ENCODE assay signal across 1 cellular context in the genomic region with DNA sequence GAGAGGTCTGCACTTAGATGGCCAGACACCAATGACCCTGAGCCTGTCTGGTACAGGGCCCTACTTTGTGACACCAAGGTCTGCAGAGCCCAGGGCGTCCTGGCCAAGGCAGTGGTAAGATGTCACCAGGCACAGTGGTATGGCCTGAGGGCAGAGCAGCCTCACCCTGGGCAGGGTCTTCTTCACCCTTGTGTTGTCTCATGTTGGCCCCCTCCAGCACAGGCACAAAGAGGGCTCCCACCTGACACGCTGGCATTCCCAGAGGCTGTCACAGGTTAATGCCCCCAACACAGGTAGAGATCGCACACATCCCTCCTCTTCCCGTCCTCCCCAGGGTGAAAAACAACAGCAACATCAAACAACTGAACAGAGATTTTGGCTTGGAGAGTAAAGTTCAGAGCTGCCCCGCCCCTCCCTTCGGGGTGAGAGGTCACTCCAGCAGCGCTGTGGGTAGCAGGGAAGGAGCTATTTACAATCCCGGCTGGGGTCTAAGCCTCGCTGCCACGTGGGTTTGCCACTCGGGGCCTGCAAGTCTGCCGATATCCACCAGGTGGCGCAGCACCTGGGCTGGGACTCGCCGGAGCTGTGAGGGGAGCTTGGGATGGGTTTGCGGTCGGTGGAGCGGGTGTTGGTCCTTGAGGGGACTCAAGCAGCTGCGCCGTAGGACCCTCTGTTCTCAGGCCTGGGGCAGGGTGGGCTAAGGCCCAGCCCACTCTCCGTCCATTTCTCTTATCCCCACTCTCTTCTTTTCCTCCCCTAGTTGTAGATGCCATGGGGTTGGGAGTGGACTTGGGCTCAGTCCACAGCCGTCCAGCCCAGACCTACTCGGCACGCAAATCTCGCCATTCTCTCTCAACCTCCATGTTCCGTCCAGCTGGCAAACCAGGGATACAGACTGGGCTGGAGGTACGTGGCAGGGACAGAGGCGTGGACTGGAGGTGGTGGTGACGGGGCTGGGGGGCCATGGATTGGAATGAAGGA.
TF ChIP-seq lines count a peak whose summit lies in the region.

No MANE protein-coding gene starts in this region.

TF ChIP-seq in HepG2, 621 proteins besides CTCF, POLR2A, EP300 and RAD21 (continued from another document and continues in another):
- TF ChIP-seq, protein P1, sequence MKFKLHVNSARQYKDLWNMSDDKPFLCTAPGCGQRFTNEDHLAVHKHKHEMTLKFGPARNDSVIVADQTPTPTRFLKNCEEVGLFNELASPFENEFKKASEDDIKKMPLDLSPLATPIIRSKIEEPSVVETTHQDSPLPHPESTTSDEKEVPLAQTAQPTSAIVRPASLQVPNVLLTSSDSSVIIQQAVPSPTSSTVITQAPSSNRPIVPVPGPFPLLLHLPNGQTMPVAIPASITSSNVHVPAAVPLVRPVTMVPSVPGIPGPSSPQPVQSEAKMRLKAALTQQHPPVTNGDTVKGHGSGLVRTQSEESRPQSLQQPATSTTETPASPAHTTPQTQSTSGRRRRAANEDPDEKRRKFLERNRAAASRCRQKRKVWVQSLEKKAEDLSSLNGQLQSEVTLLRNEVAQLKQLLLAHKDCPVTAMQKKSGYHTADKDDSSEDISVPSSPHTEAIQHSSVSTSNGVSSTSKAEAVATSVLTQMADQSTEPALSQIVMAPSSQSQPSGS (CRISPR knock-in tag; IDR thresholded peaks at IDR 0.05) = peak; percentile 68; the same call in 1 of the 2 replicates
- peak; percentile 92 for TF ChIP-seq FOXK2 (IDR thresholded peaks at IDR 0.05)
- no peak for TF ChIP-seq IKZF1 (IDR thresholded peaks at IDR 0.05)
- TF ChIP-seq, protein P2, sequence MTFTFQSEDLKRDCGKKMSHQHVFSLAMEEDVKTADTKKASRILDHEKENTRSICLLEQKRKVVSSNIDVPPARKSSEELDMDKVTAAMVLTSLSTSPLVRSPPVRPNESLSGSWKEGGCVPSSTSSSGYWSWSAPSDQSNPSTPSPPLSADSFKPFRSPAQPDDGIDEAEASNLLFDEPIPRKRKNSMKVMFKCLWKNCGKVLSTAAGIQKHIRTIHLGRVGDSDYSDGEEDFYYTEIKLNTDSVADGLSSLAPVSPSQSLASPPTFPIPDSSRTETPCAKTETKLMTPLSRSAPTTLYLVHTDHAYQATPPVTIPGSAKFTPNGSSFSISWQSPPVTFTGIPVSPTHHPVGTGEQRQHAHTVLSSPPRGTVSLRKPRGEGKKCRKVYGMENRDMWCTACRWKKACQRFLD (CRISPR knock-in tag; IDR thresholded peaks at IDR 0.05; ENCODE audit: borderline replicate concordance) = no peak
- peak; percentile 67; the same call in 1 of the 2 replicates for TF ChIP-seq MAZ (IDR thresholded peaks at IDR 0.05; ENCODE audit: borderline replicate concordance, low read depth, low read length)
- peak; percentile 61 for TF ChIP-seq MAZ (CRISPR knock-in tag; IDR thresholded peaks at IDR 0.05; ENCODE audit: low read depth)
- TF ChIP-seq SMAD1 (CRISPR knock-in tag; IDR thresholded peaks at IDR 0.05; ENCODE audit: borderline replicate concordance, low read depth) = 0 out of 2 replicates have a peak, but pooled peaks have one; percentile 76
- TF ChIP-seq, protein P3, sequence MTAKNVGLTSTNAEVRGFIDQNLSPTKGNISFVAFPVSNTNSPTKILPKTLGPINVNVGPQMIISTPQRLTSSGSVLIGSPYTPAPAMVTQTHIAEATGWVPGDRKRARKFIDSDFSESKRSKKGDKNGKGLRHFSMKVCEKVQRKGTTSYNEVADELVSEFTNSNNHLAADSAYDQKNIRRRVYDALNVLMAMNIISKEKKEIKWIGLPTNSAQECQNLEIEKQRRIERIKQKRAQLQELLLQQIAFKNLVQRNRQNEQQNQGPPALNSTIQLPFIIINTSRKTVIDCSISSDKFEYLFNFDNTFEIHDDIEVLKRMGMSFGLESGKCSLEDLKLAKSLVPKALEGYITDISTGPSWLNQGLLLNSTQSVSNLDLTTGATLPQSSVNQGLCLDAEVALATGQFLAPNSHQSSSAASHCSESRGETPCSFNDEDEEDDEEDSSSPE (CRISPR knock-in tag; IDR thresholded peaks at IDR 0.05) = peak; percentile 50; the same call in 1 of the 2 replicates
- TF ChIP-seq ZNF253 (CRISPR knock-in tag; IDR thresholded peaks at IDR 0.05; ENCODE audit: borderline replicate concordance) = no peak
- TF ChIP-seq, protein P4, sequence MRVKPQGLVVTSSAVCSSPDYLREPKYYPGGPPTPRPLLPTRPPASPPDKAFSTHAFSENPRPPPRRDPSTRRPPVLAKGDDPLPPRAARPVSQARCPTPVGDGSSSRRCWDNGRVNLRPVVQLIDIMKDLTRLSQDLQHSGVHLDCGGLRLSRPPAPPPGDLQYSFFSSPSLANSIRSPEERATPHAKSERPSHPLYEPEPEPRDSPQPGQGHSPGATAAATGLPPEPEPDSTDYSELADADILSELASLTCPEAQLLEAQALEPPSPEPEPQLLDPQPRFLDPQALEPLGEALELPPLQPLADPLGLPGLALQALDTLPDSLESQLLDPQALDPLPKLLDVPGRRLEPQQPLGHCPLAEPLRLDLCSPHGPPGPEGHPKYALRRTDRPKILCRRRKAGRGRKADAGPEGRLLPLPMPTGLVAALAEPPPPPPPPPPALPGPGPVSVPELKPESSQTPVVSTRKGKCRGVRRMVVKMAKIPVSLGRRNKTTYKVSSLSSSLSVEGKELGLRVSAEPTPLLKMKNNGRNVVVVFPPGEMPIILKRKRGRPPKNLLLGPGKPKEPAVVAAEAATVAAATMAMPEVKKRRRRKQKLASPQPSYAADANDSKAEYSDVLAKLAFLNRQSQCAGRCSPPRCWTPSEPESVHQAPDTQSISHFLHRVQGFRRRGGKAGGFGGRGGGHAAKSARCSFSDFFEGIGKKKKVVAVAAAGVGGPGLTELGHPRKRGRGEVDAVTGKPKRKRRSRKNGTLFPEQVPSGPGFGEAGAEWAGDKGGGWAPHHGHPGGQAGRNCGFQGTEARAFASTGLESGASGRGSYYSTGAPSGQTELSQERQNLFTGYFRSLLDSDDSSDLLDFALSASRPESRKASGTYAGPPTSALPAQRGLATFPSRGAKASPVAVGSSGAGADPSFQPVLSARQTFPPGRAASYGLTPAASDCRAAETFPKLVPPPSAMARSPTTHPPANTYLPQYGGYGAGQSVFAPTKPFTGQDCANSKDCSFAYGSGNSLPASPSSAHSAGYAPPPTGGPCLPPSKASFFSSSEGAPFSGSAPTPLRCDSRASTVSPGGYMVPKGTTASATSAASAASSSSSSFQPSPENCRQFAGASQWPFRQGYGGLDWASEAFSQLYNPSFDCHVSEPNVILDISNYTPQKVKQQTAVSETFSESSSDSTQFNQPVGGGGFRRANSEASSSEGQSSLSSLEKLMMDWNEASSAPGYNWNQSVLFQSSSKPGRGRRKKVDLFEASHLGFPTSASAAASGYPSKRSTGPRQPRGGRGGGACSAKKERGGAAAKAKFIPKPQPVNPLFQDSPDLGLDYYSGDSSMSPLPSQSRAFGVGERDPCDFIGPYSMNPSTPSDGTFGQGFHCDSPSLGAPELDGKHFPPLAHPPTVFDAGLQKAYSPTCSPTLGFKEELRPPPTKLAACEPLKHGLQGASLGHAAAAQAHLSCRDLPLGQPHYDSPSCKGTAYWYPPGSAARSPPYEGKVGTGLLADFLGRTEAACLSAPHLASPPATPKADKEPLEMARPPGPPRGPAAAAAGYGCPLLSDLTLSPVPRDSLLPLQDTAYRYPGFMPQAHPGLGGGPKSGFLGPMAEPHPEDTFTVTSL (CRISPR knock-in tag; IDR thresholded peaks at IDR 0.05; ENCODE audit: borderline replicate concordance) = peak; percentile 39; the same call in 1 of the 2 replicates
- no peak for TF ChIP-seq CHCHD3 (CRISPR knock-in tag; IDR thresholded peaks at IDR 0.05)
- no peak for TF ChIP-seq NCOA5 (CRISPR knock-in tag; IDR thresholded peaks at IDR 0.05)
- peak; percentile 87; the same call in 1 of the 2 replicates for TF ChIP-seq KAT7 (CRISPR knock-in tag; IDR thresholded peaks at IDR 0.05; ENCODE audit: borderline replicate concordance)
- TF ChIP-seq ZFX (CRISPR knock-in tag; IDR thresholded peaks at IDR 0.05; ENCODE audit: low read depth) = peak; percentile 40; the same call in 1 of the 2 replicates
- TF ChIP-seq THAP11 (CRISPR knock-in tag; IDR thresholded peaks at IDR 0.05) = peak; percentile 79
- TF ChIP-seq SRSF1 (optimal IDR thresholded peaks at IDR 0.05; ENCODE audit: low read depth, low read length) = peak; percentile 76
- TF ChIP-seq, protein P5, sequence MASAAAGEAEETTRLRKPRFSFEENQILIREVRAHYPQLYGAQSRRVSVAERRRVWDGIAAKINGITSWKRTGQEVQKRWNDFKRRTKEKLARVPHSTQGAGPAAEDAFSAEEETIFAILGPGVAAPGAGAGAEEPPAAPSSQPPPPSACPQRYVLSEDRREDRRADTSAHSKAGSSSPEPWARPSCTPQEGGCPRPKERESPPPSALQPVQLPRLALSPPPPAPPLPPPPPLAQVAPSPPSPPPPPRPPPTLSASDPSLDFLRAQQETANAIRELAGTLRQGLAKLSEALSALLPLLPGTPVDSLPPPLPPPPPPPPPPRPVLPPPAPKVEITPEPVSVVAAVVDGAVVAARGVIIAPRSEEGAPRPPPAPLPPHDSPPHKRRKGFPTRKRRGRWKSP (CRISPR knock-in tag; IDR thresholded peaks at IDR 0.05) = peak; percentile 93
- TF ChIP-seq, protein P6, sequence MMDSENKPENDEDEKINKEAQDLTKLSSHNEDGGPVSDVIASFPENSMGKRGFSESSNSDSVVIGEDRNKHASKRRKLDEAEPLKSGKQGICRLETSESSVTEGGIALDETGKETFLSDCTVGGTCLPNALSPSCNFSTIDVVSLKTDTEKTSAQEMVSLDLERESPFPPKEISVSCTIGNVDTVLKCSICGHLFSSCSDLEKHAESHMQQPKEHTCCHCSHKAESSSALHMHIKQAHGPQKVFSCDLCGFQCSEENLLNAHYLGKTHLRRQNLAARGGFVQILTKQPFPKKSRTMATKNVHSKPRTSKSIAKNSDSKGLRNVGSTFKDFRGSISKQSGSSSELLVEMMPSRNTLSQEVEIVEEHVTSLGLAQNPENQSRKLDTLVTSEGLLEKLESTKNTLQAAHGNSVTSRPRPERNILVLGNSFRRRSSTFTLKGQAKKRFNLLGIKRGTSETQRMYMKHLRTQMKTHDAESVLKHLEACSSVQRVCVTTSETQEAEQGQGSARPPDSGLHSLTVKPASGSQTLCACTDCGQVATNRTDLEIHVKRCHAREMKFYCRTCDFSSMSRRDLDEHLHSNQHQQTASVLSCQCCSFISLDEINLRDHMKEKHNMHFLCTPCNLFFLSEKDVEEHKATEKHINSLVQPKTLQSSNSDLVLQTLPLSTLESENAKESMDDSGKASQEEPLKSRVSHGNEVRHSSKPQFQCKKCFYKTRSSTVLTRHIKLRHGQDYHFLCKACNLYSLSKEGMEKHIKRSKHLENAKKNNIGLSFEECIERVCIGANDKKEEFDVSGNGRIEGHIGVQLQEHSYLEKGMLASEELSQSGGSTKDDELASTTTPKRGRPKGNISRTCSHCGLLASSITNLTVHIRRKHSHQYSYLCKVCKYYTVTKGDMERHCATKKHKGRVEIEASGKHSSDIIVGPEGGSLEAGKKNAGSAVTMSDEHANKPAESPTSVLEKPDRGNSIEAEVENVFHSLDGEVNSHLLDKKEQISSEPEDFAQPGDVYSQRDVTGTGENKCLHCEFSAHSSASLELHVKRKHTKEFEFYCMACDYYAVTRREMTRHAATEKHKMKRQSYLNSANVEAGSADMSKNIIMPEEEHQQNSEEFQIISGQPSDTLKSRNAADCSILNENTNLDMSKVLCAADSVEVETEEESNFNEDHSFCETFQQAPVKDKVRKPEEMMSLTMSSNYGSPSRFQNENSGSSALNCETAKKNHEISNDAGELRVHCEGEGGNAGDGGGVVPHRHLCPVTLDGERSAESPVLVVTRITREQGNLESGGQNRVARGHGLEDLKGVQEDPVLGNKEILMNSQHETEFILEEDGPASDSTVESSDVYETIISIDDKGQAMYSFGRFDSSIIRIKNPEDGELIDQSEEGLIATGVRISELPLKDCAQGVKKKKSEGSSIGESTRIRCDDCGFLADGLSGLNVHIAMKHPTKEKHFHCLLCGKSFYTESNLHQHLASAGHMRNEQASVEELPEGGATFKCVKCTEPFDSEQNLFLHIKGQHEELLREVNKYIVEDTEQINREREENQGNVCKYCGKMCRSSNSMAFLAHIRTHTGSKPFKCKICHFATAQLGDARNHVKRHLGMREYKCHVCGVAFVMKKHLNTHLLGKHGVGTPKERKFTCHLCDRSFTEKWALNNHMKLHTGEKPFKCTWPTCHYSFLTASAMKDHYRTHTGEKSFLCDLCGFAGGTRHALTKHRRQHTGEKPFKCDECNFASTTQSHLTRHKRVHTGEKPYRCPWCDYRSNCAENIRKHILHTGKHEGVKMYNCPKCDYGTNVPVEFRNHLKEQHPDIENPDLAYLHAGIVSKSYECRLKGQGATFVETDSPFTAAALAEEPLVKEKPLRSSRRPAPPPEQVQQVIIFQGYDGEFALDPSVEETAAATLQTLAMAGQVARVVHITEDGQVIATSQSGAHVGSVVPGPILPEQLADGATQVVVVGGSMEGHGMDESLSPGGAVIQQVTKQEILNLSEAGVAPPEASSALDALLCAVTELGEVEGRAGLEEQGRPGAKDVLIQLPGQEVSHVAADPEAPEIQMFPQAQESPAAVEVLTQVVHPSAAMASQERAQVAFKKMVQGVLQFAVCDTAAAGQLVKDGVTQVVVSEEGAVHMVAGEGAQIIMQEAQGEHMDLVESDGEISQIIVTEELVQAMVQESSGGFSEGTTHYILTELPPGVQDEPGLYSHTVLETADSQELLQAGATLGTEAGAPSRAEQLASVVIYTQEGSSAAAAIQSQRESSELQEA (CRISPR knock-in tag; IDR thresholded peaks at IDR 0.05; ENCODE audit: not compliant biosample characterization) = no peak
- TF ChIP-seq, protein P7, sequence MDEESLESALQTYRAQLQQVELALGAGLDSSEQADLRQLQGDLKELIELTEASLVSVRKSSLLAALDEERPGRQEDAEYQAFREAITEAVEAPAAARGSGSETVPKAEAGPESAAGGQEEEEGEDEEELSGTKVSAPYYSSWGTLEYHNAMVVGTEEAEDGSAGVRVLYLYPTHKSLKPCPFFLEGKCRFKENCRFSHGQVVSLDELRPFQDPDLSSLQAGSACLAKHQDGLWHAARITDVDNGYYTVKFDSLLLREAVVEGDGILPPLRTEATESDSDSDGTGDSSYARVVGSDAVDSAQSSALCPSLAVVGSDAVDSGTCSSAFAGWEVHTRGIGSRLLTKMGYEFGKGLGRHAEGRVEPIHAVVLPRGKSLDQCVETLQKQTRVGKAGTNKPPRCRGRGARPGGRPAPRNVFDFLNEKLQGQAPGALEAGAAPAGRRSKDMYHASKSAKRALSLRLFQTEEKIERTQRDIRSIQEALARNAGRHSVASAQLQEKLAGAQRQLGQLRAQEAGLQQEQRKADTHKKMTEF (CRISPR knock-in tag; IDR thresholded peaks at IDR 0.05) = peak; percentile 89
- TF ChIP-seq POGZ (CRISPR knock-in tag; IDR thresholded peaks at IDR 0.05) = peak; percentile 30; the same call in 1 of the 2 replicates
- TF ChIP-seq, protein P8, sequence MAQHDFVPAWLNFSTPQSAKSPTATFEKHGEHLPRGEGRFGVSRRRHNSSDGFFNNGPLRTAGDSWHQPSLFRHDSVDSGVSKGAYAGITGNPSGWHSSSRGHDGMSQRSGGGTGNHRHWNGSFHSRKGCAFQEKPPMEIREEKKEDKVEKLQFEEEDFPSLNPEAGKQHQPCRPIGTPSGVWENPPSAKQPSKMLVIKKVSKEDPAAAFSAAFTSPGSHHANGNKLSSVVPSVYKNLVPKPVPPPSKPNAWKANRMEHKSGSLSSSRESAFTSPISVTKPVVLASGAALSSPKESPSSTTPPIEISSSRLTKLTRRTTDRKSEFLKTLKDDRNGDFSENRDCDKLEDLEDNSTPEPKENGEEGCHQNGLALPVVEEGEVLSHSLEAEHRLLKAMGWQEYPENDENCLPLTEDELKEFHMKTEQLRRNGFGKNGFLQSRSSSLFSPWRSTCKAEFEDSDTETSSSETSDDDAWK (CRISPR knock-in tag; IDR thresholded peaks at IDR 0.05) = no peak
- no peak; the same call in 1 of the 2 replicates for TF ChIP-seq ESRRA (CRISPR knock-in tag; IDR thresholded peaks at IDR 0.05; ENCODE audit: low read depth)
- TF ChIP-seq TARDBP (CRISPR knock-in tag; IDR thresholded peaks at IDR 0.05) = peak; percentile 81; the same call in 1 of the 2 replicates
- TF ChIP-seq ZNF557 (CRISPR knock-in tag; IDR thresholded peaks at IDR 0.05) = no peak; the same call in 1 of the 2 replicates
- peak; percentile 63 for TF ChIP-seq HNF4G (IDR thresholded peaks at IDR 0.05; ENCODE audit: borderline replicate concordance, low read depth, low read length)
- TF ChIP-seq HNF4G (CRISPR knock-in tag; IDR thresholded peaks at IDR 0.05; ENCODE audit: borderline replicate concordance, low read depth) = peak; percentile 83
- TF ChIP-seq KDM1A (CRISPR knock-in tag; IDR thresholded peaks at IDR 0.05) = peak; percentile 39; the same call in 1 of the 2 replicates
- peak; percentile 99 for TF ChIP-seq PPARG (CRISPR knock-in tag; conservative IDR thresholded peaks at IDR 0.05)
